Comparison of ENCODE assay signal across 8 cellular contexts in the genomic region with DNA sequence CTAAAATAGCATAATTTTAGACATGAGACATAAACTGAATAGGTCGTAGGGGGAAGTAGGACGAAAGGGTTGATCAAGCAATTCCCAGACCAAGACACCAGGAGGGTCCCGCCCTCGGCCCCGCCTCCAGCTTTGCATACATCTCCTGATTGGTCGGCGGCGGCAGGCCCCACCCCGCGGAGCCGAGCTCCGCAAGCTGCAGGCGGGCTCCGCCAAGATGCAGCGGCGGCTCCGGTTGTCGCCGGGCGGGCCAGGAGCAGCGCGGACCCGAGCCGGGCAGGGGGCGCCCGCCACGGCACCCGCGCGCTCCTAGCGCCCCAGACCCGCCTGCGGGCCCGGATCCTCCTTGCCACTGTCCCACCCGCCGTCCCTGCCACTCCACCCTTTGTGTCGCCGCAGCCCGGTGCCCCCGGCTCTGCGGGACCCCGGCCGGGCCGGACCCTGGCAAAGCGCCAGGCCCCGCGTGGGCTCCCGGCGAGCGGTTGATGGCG. TPM values are rescaled to one million over a fixed set of nuclear protein-coding genes. Genes with fewer than 3 reads are reported as not detected.
DNase-seq lines count a peak whose midpoint lies in the region; ATAC-seq and TF ChIP-seq lines count a peak whose summit lies in the region.

CDR2L (plus strand) TSS at position 215 of the 491 bp plus-strand sequence. CDS start 412 bp downstream, outside the sequence.

- H3K36me3 ChIP-seq in H7 (replicated peaks; ENCODE audit: control insufficient read depth, insufficient read depth, low read length) (no peaks in the 10 kb centered on the region), MM.1S (replicated peaks; ENCODE audit: insufficient read depth, low read length) (no peaks in the 10 kb centered on the region)

- peak within 1 kb of the TSS; percentile 95 for H3K4me3 Mint-ChIP-seq in neural crest cell
- peak within 1 kb of the TSS; percentile 89 to 90 for H3K4me3 Mint-ChIP-seq in stimulated activated naive CD8-positive, alpha-beta T cell treated with anti-CD3 and anti-CD28 coated beads, Interleukin-15, amount 100 ng/mL, for 72 hours

- H3K27ac Mint-ChIP-seq in neural crest cell (ENCODE audit: unreplicated experiment) = peak within 1 kb of the TSS; percentile 93
- peak within 1 kb of the TSS in 1 of 2 donors; percentile 15 for H3K27ac Mint-ChIP-seq in stimulated activated naive CD8-positive, alpha-beta T cell treated with anti-CD3 and anti-CD28 coated beads, Interleukin-15, amount 100 ng/mL, for 72 hours

- 0 out of 2 replicates have a peak within 1 kb of the TSS, but pooled peaks have one; percentile 65 for H2AFZ ChIP-seq in MM.1S (ENCODE audit: low read length)

- no peaks in the 10 kb centered on the region for H4K20me1 ChIP-seq in MM.1S (ENCODE audit: insufficient read depth, low read length)

- H3K79me2 ChIP-seq in MM.1S (ENCODE audit: low read length) = no peaks in the 10 kb centered on the region

- no peaks in the 10 kb centered on the region for H3K9me2 ChIP-seq in MM.1S (replicated peaks; ENCODE audit: insufficient read depth, low read length)

- H3K4me2 ChIP-seq in MM.1S (ENCODE audit: low read depth, low read length) = peak within 1 kb of the TSS; percentile 92

- no peak within 1 kb of the TSS for H3K9ac ChIP-seq in MM.1S (ENCODE audit: low read length)

- H3K27me3 Mint-ChIP-seq in neural crest cell (ENCODE audit: low read depth) = no peaks in the 10 kb centered on the region
- peaks cover 51% of the 10 kb centered on the region for H3K27me3 Mint-ChIP-seq in stimulated activated naive CD8-positive, alpha-beta T cell treated with anti-CD3 and anti-CD28 coated beads, Interleukin-15, amount 100 ng/mL, for 72 hours

- no peaks in the 10 kb centered on the region for H3K9me3 Mint-ChIP-seq in neural crest cell
- no peaks in the 10 kb centered on the region for H3K9me3 Mint-ChIP-seq in stimulated activated naive CD8-positive, alpha-beta T cell treated with anti-CD3 and anti-CD28 coated beads, Interleukin-15, amount 100 ng/mL, for 72 hours

- no peaks in the 10 kb centered on the region for H3K36me3 Mint-ChIP-seq in neural crest cell (ENCODE audit: low read depth)

- H3K27me3 ChIP-seq in H7 (ENCODE audit: control insufficient read depth, insufficient read depth, low read length) (no peaks in the 10 kb centered on the region), MM.1S (replicated peaks; ENCODE audit: insufficient read depth, low read length) (peaks cover 65% of the 10 kb centered on the region)

- no peaks in the 10 kb centered on the region for H3K9me3 ChIP-seq in MM.1S (replicated peaks; ENCODE audit: insufficient read depth, low read length)

- peaks cover 20% of the 10 kb centered on the region for H3K4me1 Mint-ChIP-seq in neural crest cell
- H3K4me1 Mint-ChIP-seq in stimulated activated naive CD8-positive, alpha-beta T cell treated with anti-CD3 and anti-CD28 coated beads, Interleukin-15, amount 100 ng/mL, for 72 hours = peaks cover 16% of the 10 kb centered on the region

- H3K4me1 ChIP-seq in MM.1S (ENCODE audit: low read length) = peaks cover 5% of the 10 kb centered on the region; the same call in 1 of the 2 replicates

- H3K4me3 ChIP-seq in H7 (ENCODE audit: insufficient read depth, low read depth, low read length) (peak within 1 kb of the TSS; percentile 84), MM.1S (ENCODE audit: low read length) (peak within 1 kb of the TSS; percentile 60), foreskin fibroblast (ENCODE audit: low read depth in 1 of 2, low read length in 2 of 2) (peak within 1 kb of the TSS; percentile 61 to 71)

- H3K27ac ChIP-seq in MM.1S (ENCODE audit: low read length) = no peak within 1 kb of the TSS

- DNase-seq in DMS79 treated with DMSO at 0.1 percent for 48 hours (lab: John Stamatoyannopoulos, UW) = peak; percentile 67
- DNase-seq in H7 = peak; percentile 99
- DNase-seq in MM.1S = peak; percentile 90
- peak; percentile 97 for DNase-seq in SIG-M5 treated with dmso at 0.1 percent for 504 hours (lab: John Stamatoyannopoulos, UW; ENCODE audit: unreplicated experiment)
- peak; percentile 85 for DNase-seq in activated gamma-delta T cell treated with anti-CD3 and anti-CD28 coated beads, Interleukin-2, amount 50 U/mL, for 16 hours (ENCODE audit: low read depth)
- DNase-seq in foreskin fibroblast = peak; percentile 94 to 98
- DNase-seq in neural crest cell (ENCODE audit: low read depth, low spot score) = peak; percentile 97
- DNase-seq in stimulated activated naive CD8-positive, alpha-beta T cell treated with anti-CD3 and anti-CD28 coated beads, Interleukin-15, amount 100 ng/mL, for 72 hours = peak; percentile 79 to 85

- no peaks in the 10 kb centered on the region for H3F3A ChIP-seq in MM.1S (ENCODE audit: insufficient read depth, low read length)

- no peak for TF ChIP-seq CTCF in MM.1S (IDR thresholded peaks at IDR 0.05; ENCODE audit: low read length)
- no peak for TF ChIP-seq CTCF in foreskin fibroblast (IDR thresholded peaks at IDR 0.05; ENCODE audit: low read depth, low read length)
- no peak for TF ChIP-seq CTCF in neural crest cell (conservative IDR thresholded peaks at IDR 0.05)

- ATAC-seq in stimulated activated naive CD8-positive, alpha-beta T cell treated with anti-CD3 and anti-CD28 coated beads, Interleukin-15, amount 100 ng/mL, for 72 hours = peak; percentile 94

RNA-seq across cellular contexts. Expression of gene CDR2L, which starts in this region (rescaled TPM):
- total RNA-seq in H7 (2014; rRNA removed; shearing (Covaris generic)) = 23.5 and 25.9 TPM in 2 replicates
- 24.0 and 24.1 TPM in 2 replicates for total RNA-seq in neural crest cell
